Comparison of ENCODE assay signal across 22 cellular contexts in genomic region chr1:231522038-231522437, GRCh38. TPM values are rescaled to one million over a fixed set of nuclear protein-coding genes. Genes with fewer than 3 reads are reported as not detected.
DNase-seq lines count a peak whose midpoint lies in the region; ATAC-seq, FAIRE-seq and TF ChIP-seq lines count a peak whose summit lies in the region.
"Had no signal": no experiment of that assay in that cellular context is flagged by ENCODE, and none has a peak within 500 bp of the region (broad histone marks: within the 10 kb centered on the region; RNA-seq: fewer than 3 reads in every experiment).

No MANE protein-coding gene starts in this region.

- H3K27me3 ChIP-seq in HepG2 (ENCODE audit: control insufficient read depth in 1 of 2, insufficient read depth in 2 of 2, low read length in 2 of 2) (no peaks in the 10 kb centered on the region), right lobe of liver (no peaks in the 10 kb centered on the region), K562 (ENCODE audit: control insufficient read depth in 2 of 2, insufficient read depth in 2 of 2, low read length in 2 of 2) (no peaks in the 10 kb centered on the region), gastroesophageal sphincter (no peaks in the 10 kb centered on the region)
- H3K27me3 ChIP-seq: BE2C, BLaER1 had no signal

- H3K36me3 ChIP-seq in HepG2 (replicated peaks in 1 of 2; ENCODE audit: control insufficient read depth in 1 of 2, insufficient read depth in 2 of 2, low read length in 2 of 2) (no peaks in the 10 kb centered on the region), right lobe of liver (no peaks in the 10 kb centered on the region), K562 (ENCODE audit: control insufficient read depth, insufficient read depth, low read length) (no peaks in the 10 kb centered on the region), gastroesophageal sphincter (no peaks in the 10 kb centered on the region)
- H3K36me3 ChIP-seq: BE2C, BLaER1 had no signal

- no peak for TF ChIP-seq CTCF in HepG2 (CRISPR knock-in tag; IDR thresholded peaks at IDR 0.05)
- TF ChIP-seq CTCF in right lobe of liver (IDR thresholded peaks at IDR 0.05) = no peak
- no peak for TF ChIP-seq CTCF in K562 (IDR thresholded peaks at IDR 0.05 in 2 of 3, conservative IDR thresholded peaks at IDR 0.05 in 1 of 3; ENCODE audit: insufficient read depth in 2 of 3, low read depth in 1 of 3, low read length in 3 of 3)
- no peak for TF ChIP-seq CTCF in gastroesophageal sphincter (IDR thresholded peaks at IDR 0.05)

- POLR2A ChIA-PET in HepG2 (lab: Yijun Ruan, JAX) (no interaction called here), K562 (lab: Yijun Ruan, JAX) (interaction anchor here (0.9 kb wide), 1 partner anchor 10 kb away, joined by 3 read pairs; no protein-coding TSS in a partner anchor)

- H2AFZ ChIP-seq in HepG2 (ENCODE audit: low read length) (no peak overlapping the region), K562 (ENCODE audit: low read depth, low read length) (no peak overlapping the region)

- H3K4me1 ChIP-seq in HepG2 (ENCODE audit: insufficient read depth, low read length) = peaks cover 20% of the 10 kb centered on the region
- H3K4me1 ChIP-seq in right lobe of liver = no peaks in the 10 kb centered on the region
- peaks cover 0 to 5% of the 10 kb centered on the region in 2 experiments; a peak in 3 of 5 replicates for H3K4me1 ChIP-seq in K562 (replicated peaks in 1 of 2; ENCODE audit: control insufficient read depth in 2 of 2, insufficient read depth in 2 of 2, low read length in 2 of 2)
- no peaks in the 10 kb centered on the region for H3K4me1 ChIP-seq in gastroesophageal sphincter
- H3K4me1 ChIP-seq: BE2C had no signal

- intact Hi-C loops in HepG2 (cut with micrococcal nuclease; ENCODE audit: unreplicated experiment) = no loop called here
- intact Hi-C loops in right lobe of liver (cut with DNase I) = no loop called here
- intact Hi-C loops in K562 (cut with micrococcal nuclease) = no loop called here
- intact Hi-C loops in left colon (cut with DNase I, micrococcal nuclease) = no loop called here

- TF ChIP-seq EP300 in HepG2 (IDR thresholded peaks at IDR 0.05; ENCODE audit: low read depth in 2 of 2, low read length in 2 of 2) (0 out of 4 replicates have a peak, but pooled peaks of 1 of the 2 experiments have one; percentile 8), HepG2 (CRISPR knock-in tag; IDR thresholded peaks at IDR 0.05; ENCODE audit: borderline replicate concordance) (no peak), K562 (IDR thresholded peaks at IDR 0.05; ENCODE audit: low read length) (no peak), gastroesophageal sphincter (IDR thresholded peaks at IDR 0.05) (no peak)

- FAIRE-seq in HepG2 (lab: Jason Lieb, UNC) = peak; percentile 21
- no peak for FAIRE-seq in K562 (lab: Jason Lieb, UNC)
- FAIRE-seq: A204.1, G401.6, GM12891, GM19239 had no signal

- H3K4me2 ChIP-seq in HepG2 (ENCODE audit: low read depth, low read length) (no peak overlapping the region), K562 (ENCODE audit: insufficient read depth, low read length) (no peak overlapping the region)
- H3K4me2 ChIP-seq: BLaER1 had no signal

- in situ Hi-C loops in HepG2 (cut with HindIII; ENCODE audit: extremely low pct_ligation_motif_present, low pct_unique_long_range_greater_than_20kb) (no loop called here), K562 (cut with MboI) (no loop called here)

- TF ChIP-seq POLR2A in HepG2 (IDR thresholded peaks at IDR 0.05; ENCODE audit: insufficient read depth in 1 of 2, low read depth in 2 of 2, low read length in 2 of 2) (no peak), right lobe of liver (IDR thresholded peaks at IDR 0.05) (no peak), K562 (conservative IDR thresholded peaks at IDR 0.05) (no peak), gastroesophageal sphincter (IDR thresholded peaks at IDR 0.05) (no peak)

- TF ChIP-seq RAD21 in HepG2 (CRISPR knock-in tag; IDR thresholded peaks at IDR 0.05) = no peak
- no peak for TF ChIP-seq RAD21 in K562 (CRISPR knock-in tag; conservative IDR thresholded peaks at IDR 0.05 in 1 of 2, IDR thresholded peaks at IDR 0.05 in 1 of 2)

- no peaks in the 10 kb centered on the region for H3K9me1 ChIP-seq in K562 (ENCODE audit: control insufficient read depth, insufficient read depth, low read length)

- H3K79me2 ChIP-seq in HepG2 (ENCODE audit: insufficient read depth, low read length) = no peaks in the 10 kb centered on the region
- no peaks in the 10 kb centered on the region for H3K79me2 ChIP-seq in K562 (ENCODE audit: control insufficient read depth, insufficient read depth, low read length)

- CTCF ChIA-PET in HepG2 (lab: Yijun Ruan, JAX; ENCODE audit: low intra/inter-chr PET ratio, low total read pairs) (no interaction called here), K562 (lab: Yijun Ruan, JAX; ENCODE audit: low intra/inter-chr PET ratio) (no interaction called here)

- ATAC-seq in HepG2 (peak; percentile 78), right lobe of liver (no peak), K562 (no peak), left colon (peak; percentile 60), gastroesophageal sphincter (no peak)

- no peaks in the 10 kb centered on the region for H3K9me3 ChIP-seq in HepG2 (ENCODE audit: low read length)
- H3K9me3 ChIP-seq in right lobe of liver = no peaks in the 10 kb centered on the region
- no peaks in the 10 kb centered on the region for H3K9me3 ChIP-seq in K562 (replicated peaks; ENCODE audit: control insufficient read depth, insufficient read depth, low read depth, low read length)
- H3K9me3 ChIP-seq in gastroesophageal sphincter = no peaks in the 10 kb centered on the region
- H3K9me3 ChIP-seq: BE2C, BLaER1 had no signal

- no peak overlapping the region for H3K9ac ChIP-seq in HepG2 (ENCODE audit: insufficient read depth, low read depth, low read length)
- H3K9ac ChIP-seq in K562 (ENCODE audit: insufficient read depth in 1 of 2, low read depth in 2 of 2, low read length in 2 of 2) = no peak overlapping the region
- H3K9ac ChIP-seq: BLaER1 had no signal

- H4K20me1 ChIP-seq in HepG2 (ENCODE audit: insufficient read depth, low read length) = no peaks in the 10 kb centered on the region
- no peaks in the 10 kb centered on the region for H4K20me1 ChIP-seq in K562 (replicated peaks; ENCODE audit: control insufficient read depth, insufficient read depth, low read length)
- H4K20me1 ChIP-seq: BLaER1 had no signal

- no TSS peak for BruUV-seq in HepG2 (replicated peaks; lab: Mats Ljungman, UMichigan)
- BruUV-seq in K562 (replicated peaks; lab: Mats Ljungman, UMichigan) = no TSS peak

- 35% methylated on average over 1 of the region's 1 CpG for WGBS in HepG2 (ENCODE audit: low lambda C conversion rate)
- WGBS in right lobe of liver (ENCODE audit: insufficient coverage, low coverage, low lambda C conversion rate, missing lambda C conversion rate) = 69% methylated on average over 1 of the region's 1 CpG
- WGBS in K562 (ENCODE audit: insufficient coverage, low coverage, missing lambda C conversion rate) = 80% methylated on average over 1 of the region's 1 CpG
- 81 to 83% methylated on average over 1 of the region's 1 CpG for WGBS in gastroesophageal sphincter (ENCODE audit: low coverage in 1 of 2), 2 donors

- H3K27ac ChIP-seq in HepG2 (ENCODE audit: extremely low read length, insufficient read depth, low read length) (peak overlapping the region; percentile 1), right lobe of liver (no peak overlapping the region), K562 (ENCODE audit: extremely low read depth, low read depth, low read length) (no peak overlapping the region), gastroesophageal sphincter (no peak overlapping the region)
- H3K27ac ChIP-seq: BLaER1 had no signal

- H3K4me3 ChIP-seq in HepG2 (replicated peaks in 1 of 3; ENCODE audit: insufficient read depth in 1 of 3, low read depth in 2 of 3, low read length in 3 of 3) (no peak overlapping the region), right lobe of liver (no peak overlapping the region), K562 (no peak overlapping the region), gastroesophageal sphincter (no peak overlapping the region)
- H3K4me3 ChIP-seq: BLaER1 had no signal

- DNase-seq in HepG2 (ENCODE audit: low spot score) (peak; percentile 69), right lobe of liver (no peak), K562 (ENCODE audit: extremely low read depth in 1 of 4, low spot score in 3 of 4) (no peak), left colon (no peak), NCI-H2081 treated with DMSO at 0.1 percent for 48 hours (lab: John Stamatoyannopoulos, UW) (no peak), NCI-H510A (lab: John Stamatoyannopoulos, UW) (no peak)
- DNase-seq: 8988T; ACHN; BE2C; C1 segment of cervical spinal cord; CD4-positive, alpha-beta memory T cell; CD4-positive, CD25-positive, alpha-beta regulatory T cell; CD8-positive, alpha-beta memory T cell; COR-L47; DMS79 treated with DMSO at 0.1 percent for 48 hours; GF-D8 had no signal

RNA-seq across cellular contexts. Expression of gene TSNAX, which starts 6.4 kb away (rescaled TPM):
- total RNA-seq in HepG2 (2016; rRNA removed; fragmentation: Illumina TruSeq; extraction: Trizol) (46.2 and 69.1 TPM in 2 replicates), right lobe of liver (10 to 100 TPM; 11.5 to 18.6 (median 13.6) TPM), K562 (2014; rRNA removed) (31.3 and 33.8 TPM in 2 replicates), K562 (2014; rRNA removed; fragmentation: Illumina TruSeq; extraction: Trizol) (102 and 117 TPM in 2 replicates), K562 (2015; rRNA removed; fragmentation: Illumina TruSeq; extraction: Trizol) (67.8 and 73.0 TPM in 2 replicates), K562 (2021) (51.7 and 54.3 TPM in 2 replicates), left colon (10 to 100 TPM; 30.7 to 34.3 TPM), gastroesophageal sphincter (10 to 100 TPM; 24.4 to 37.4 (median 33.5) TPM)
- 2.2 and 3.2 TPM in 2 replicates for total RNA-seq in HepG2 (2016; cell fraction: cytosol; rRNA removed; fragmentation: Illumina TruSeq; extraction: Trizol; ENCODE audit: low read depth)
- 44.6 and 70.5 TPM in 2 replicates for total RNA-seq in HepG2 (2016; cell fraction: insoluble cytoplasmic fraction; rRNA removed; fragmentation: Illumina TruSeq; extraction: Trizol)
- 8.1 and 9.0 TPM in 2 replicates for total RNA-seq in HepG2 (2016; cell fraction: membrane; rRNA removed; fragmentation: Illumina TruSeq; extraction: Trizol)
- total RNA-seq in HepG2 (2016; cell fraction: nucleus; rRNA removed; fragmentation: Illumina TruSeq; extraction: Trizol) = 22.7 and 27.8 TPM in 2 replicates
- polyA plus RNA-seq in HepG2 (2011; rRNA removed) (13.2 and 13.7 TPM in 2 replicates), K562 (2011; rRNA removed) (46.1 and 61.2 TPM in 2 replicates), K562 (2014; fragmentation: Illumina TruSeq; extraction: Trizol) (54.4 and 57.9 TPM in 2 replicates), K562 (2014; fragmentation: Nextera tagmentation; extraction: Ambion mirVana) (10 to 100 TPM; 77.3 to 82.4 TPM), K562 (2014; rRNA removed) (40.9 and 48.5 TPM in 2 replicates)
- polyA plus RNA-seq in HepG2 (2011; cell fraction: cytosol; rRNA removed) = 6.7 and 10.9 TPM in 2 replicates
- 3.5 and 5.3 TPM in 2 replicates for polyA plus RNA-seq in HepG2 (2011; cell fraction: nucleus; rRNA removed)
- polyA plus RNA-seq in HepG2 (2012) = 18.7 and 26.6 TPM in 2 replicates
- polyA plus RNA-seq in HepG2 (2016; cell fraction: cytosol; fragmentation: Illumina TruSeq; extraction: Trizol; ENCODE audit: low read depth) = 1.1 and 1.2 TPM in 2 replicates
- 48.3 and 54.6 TPM in 2 replicates for polyA plus RNA-seq in HepG2 (2016; cell fraction: insoluble cytoplasmic fraction; fragmentation: Illumina TruSeq; extraction: Trizol; ENCODE audit: low read depth)
- 4.1 and 4.7 TPM in 2 replicates for polyA plus RNA-seq in HepG2 (2016; cell fraction: membrane; fragmentation: Illumina TruSeq; extraction: Trizol; ENCODE audit: low read depth)
- polyA plus RNA-seq in HepG2 (2016; cell fraction: nucleus; fragmentation: Illumina TruSeq; extraction: Trizol; ENCODE audit: insufficient read depth, low read depth) = 19.9 TPM in 2 replicates
- polyA minus RNA-seq in HepG2 (2011; rRNA and poly(A)+ RNA removed; ENCODE audit: low replicate concordance) = 19.9 and 39.5 TPM in 2 replicates
- polyA minus RNA-seq in HepG2 (2011; cell fraction: cytosol; rRNA and poly(A)+ RNA removed) = 12.7 and 14.0 TPM in 2 replicates
- polyA minus RNA-seq in HepG2 (2011; cell fraction: nucleus; rRNA and poly(A)+ RNA removed) = 19.2 and 20.3 TPM in 2 replicates
- 41.7 and 75.4 TPM in 2 replicates for total RNA-seq in K562 (2011; cell fraction: chromatin; rRNA removed; ENCODE audit: low replicate concordance)
- total RNA-seq in K562 (2011; cell fraction: nucleolus; rRNA removed) = 21.2 and 22.3 TPM in 2 replicates
- total RNA-seq in K562 (2011; cell fraction: nucleoplasm; rRNA removed) = 32.4 and 40.6 TPM in 2 replicates
- 11.2 and 18.7 TPM in 2 replicates for polyA plus RNA-seq in K562 (2011; cell fraction: cytosol; rRNA removed)
- polyA plus RNA-seq in K562 (2011; cell fraction: nucleus; rRNA removed) = 10.7 and 14.4 TPM in 2 replicates
- 45.5 and 52.4 TPM in 2 replicates for polyA plus RNA-seq in K562 (2012)
- polyA minus RNA-seq in K562 (2011; rRNA and poly(A)+ RNA removed) = 157 and 166 TPM in 2 replicates
- 25.9 and 29.5 TPM in 2 replicates for polyA minus RNA-seq in K562 (2011; cell fraction: cytosol; rRNA and poly(A)+ RNA removed)
- polyA minus RNA-seq in K562 (2011; cell fraction: nucleus; rRNA and poly(A)+ RNA removed) = 23.6 and 55.8 TPM in 2 replicates

Comparison
In these comparisons a context has a peak if more than half of its experiments do, and no peak if none do; other contexts are left out.
1. ATAC-seq: peak in HepG2 (single experiment) and left colon (single experiment); none in right lobe of liver (0 of 4), K562 (single experiment) and gastroesophageal sphincter (single experiment).
2. Of the 241 proteins assayed by ChIP-seq in both HepG2 and K562: peak only in HepG2: ARID3A, GATAD2A, KAT8 and ZNF644; only in K562: none; in both: none; in neither: 232; mixed calls (peak in some experiments, not most) for 5.